28 cellular contexts compared by ENCODE assay signal in genomic region chr10:29326886-29327789, GRCh38. TPM values are rescaled to one million over a fixed set of nuclear protein-coding genes. Genes with fewer than 3 reads are reported as not detected.
DNase-seq lines count a peak whose midpoint lies in the region; ATAC-seq and TF ChIP-seq lines count a peak whose summit lies in the region.
"Had no signal": no experiment of that assay in that cellular context is flagged by ENCODE, and none has a peak within 500 bp of the region (broad histone marks: within the 10 kb centered on the region; RNA-seq: fewer than 3 reads in every experiment).

No MANE protein-coding gene starts in this region.

- BruUV-seq in Caco-2 (replicated peaks; lab: Mats Ljungman, UMichigan): no TSS peak

- peaks cover 41% of the 10 kb centered on the region for H3K4me1 Mint-ChIP-seq in Caco-2 (ENCODE audit: low read depth, unreplicated experiment)
- H3K4me1 Mint-ChIP-seq: CD4-positive, alpha-beta memory T cell had no signal

- no peaks in the 10 kb centered on the region for H3K79me2 ChIP-seq in osteoblast (ENCODE audit: insufficient read depth, low read length)

- POLR2A ChIA-PET in Caco-2 (lab: Charles Lee): interaction anchor here (0.6 kb wide), 1 partner anchor 648 kb away, joined by 3 read pairs; no protein-coding TSS in a partner anchor

- no peaks in the 10 kb centered on the region for H3K36me3 Mint-ChIP-seq in Caco-2 (ENCODE audit: insufficient read depth, unreplicated experiment)
- H3K36me3 Mint-ChIP-seq: CD4-positive, alpha-beta memory T cell had no signal

- H3K9me3 ChIP-seq in Caco-2 (no peaks in the 10 kb centered on the region), osteoblast (ENCODE audit: low read depth, low read length) (no peaks in the 10 kb centered on the region)
- H3K9me3 ChIP-seq: BLaER1 treated with 17β-estradiol and CSF1 and Interleukin-3, amounts not matched to agents 10 nM and 100 nM had no signal

- no peaks in the 10 kb centered on the region for H4K20me1 ChIP-seq in osteoblast (ENCODE audit: insufficient read depth, low read length)
- H4K20me1 ChIP-seq: BLaER1 treated with 17β-estradiol and CSF1 and Interleukin-3, amounts not matched to agents 10 nM and 100 nM had no signal

- TF ChIP-seq CTCF in Caco-2 (IDR thresholded peaks at IDR 0.05; ENCODE audit: insufficient read depth in 1 of 2, low read depth in 1 of 2, low read length in 1 of 2, severe bottlenecking in 1 of 2, unreplicated experiment in 1 of 2): no peak
- no peak for TF ChIP-seq CTCF in osteoblast (IDR thresholded peaks at IDR 0.05; ENCODE audit: extremely low read depth, low read depth, low read length)

- H3K27me3 ChIP-seq in Caco-2 (replicated peaks; ENCODE audit: control insufficient read depth, insufficient read depth, low read length): no peaks in the 10 kb centered on the region
- no peaks in the 10 kb centered on the region for H3K27me3 ChIP-seq in osteoblast (ENCODE audit: insufficient read depth, low read length)
- H3K27me3 ChIP-seq: BLaER1 treated with 17β-estradiol and CSF1 and Interleukin-3, amounts not matched to agents 10 nM and 100 nM had no signal

- H3K36me3 ChIP-seq in Caco-2 (ENCODE audit: control insufficient read depth, insufficient read depth, low read length) (no peaks in the 10 kb centered on the region), osteoblast (ENCODE audit: insufficient read depth, low read length) (no peaks in the 10 kb centered on the region)
- H3K36me3 ChIP-seq: BLaER1 treated with 17β-estradiol and CSF1 and Interleukin-3, amounts not matched to agents 10 nM and 100 nM had no signal

- intact Hi-C loops in Caco-2 (cut with micrococcal nuclease; ENCODE audit: unreplicated experiment): loop anchor here (1.0 to 10.0 kb wide), 2 partner anchors 9 to 822 kb away; no protein-coding TSS in a partner anchor

- no peak overlapping the region for H3K4me2 ChIP-seq in osteoblast (ENCODE audit: insufficient read depth, low read length)
- H3K4me2 ChIP-seq: BLaER1 treated with 17β-estradiol and CSF1 and Interleukin-3, amounts not matched to agents 10 nM and 100 nM had no signal

- peak overlapping the region; percentile 62 for H3K27ac Mint-ChIP-seq in Caco-2 (ENCODE audit: unreplicated experiment)
- H3K27ac Mint-ChIP-seq: CD4-positive, alpha-beta memory T cell had no signal

- ATAC-seq in left lobe of liver: peak; percentile 50
- ATAC-seq in GM18519 (IDR thresholded peaks at IDR 0.05; ENCODE audit: low FRiP score, unreplicated experiment): no peak
- ATAC-seq in HG03139 (IDR thresholded peaks at IDR 0.05; ENCODE audit: unreplicated experiment): no peak

- H3K9me3 Mint-ChIP-seq in Caco-2 (ENCODE audit: unreplicated experiment): peaks cover 10% of the 10 kb centered on the region
- H3K9me3 Mint-ChIP-seq: CD4-positive, alpha-beta memory T cell; H9 had no signal

- H2AFZ ChIP-seq in osteoblast (ENCODE audit: low read length): no peak overlapping the region
- H2AFZ ChIP-seq: GM23248 had no signal

- no peak overlapping the region for H3K27ac ChIP-seq in osteoblast (ENCODE audit: low read depth, low read length)
- H3K27ac ChIP-seq: BLaER1 treated with 17β-estradiol and CSF1 and Interleukin-3, amounts not matched to agents 10 nM and 100 nM; GM23248; RWPE1 had no signal

- H3K27me3 Mint-ChIP-seq in Caco-2 (ENCODE audit: insufficient read depth, unreplicated experiment): no peaks in the 10 kb centered on the region

- H3K4me1 ChIP-seq in Caco-2: peaks cover 50% of the 10 kb centered on the region
- peaks cover 33% of the 10 kb centered on the region for H3K4me1 ChIP-seq in osteoblast (ENCODE audit: insufficient read depth, low read length)

- H3K4me3 Mint-ChIP-seq in Caco-2 (ENCODE audit: unreplicated experiment): peak overlapping the region; percentile 47
- H3K4me3 Mint-ChIP-seq: CD4-positive, alpha-beta memory T cell; H9 had no signal

- peak; percentile 80 to 81 for DNase-seq in Caco-2
- DNase-seq in HuH-7 (ENCODE audit: low spot score): peak; percentile 55
- no peak for DNase-seq in left lobe of liver (ENCODE audit: low spot score)
- DNase-seq in osteoblast (ENCODE audit: insufficient read length, low spot score, missing footprints): peak; percentile 29
- DNase-seq in medulla oblongata (ENCODE audit: extremely low spot score): no peak
- DNase-seq in RPMI8226: no peak
- DNase-seq: CD4-positive, alpha-beta memory T cell; COR-L47; DMS79 treated with DMSO at 0.1 percent for 48 hours; GM23248; H9; Karpas-422; MV-4-11; NCI-H1105 treated with DMSO at 0.1 percent for 48 hours; NCI-H146; NCI-H1930; NCI-H2107; NCI-H446; NCI-H524 treated with DMSO at 0.1 percent for 48 hours; SHP77 had no signal

- CTCF ChIA-PET in Caco-2 (lab: Charles Lee): interaction anchor here (0.7 kb wide), 1 partner anchor 208 kb away, joined by 3 read pairs; no protein-coding TSS in a partner anchor

- H3K4me3 ChIP-seq in Caco-2 (ENCODE audit: low read depth, low read length): no peak overlapping the region
- no peak overlapping the region for H3K4me3 ChIP-seq in osteoblast (ENCODE audit: insufficient read depth, low read length)
- H3K4me3 ChIP-seq: BLaER1 treated with 17β-estradiol and CSF1 and Interleukin-3, amounts not matched to agents 10 nM and 100 nM; GM23248 had no signal

RNA-seq across cellular contexts. Expression of gene LYZL1, which starts 38.3 kb away (rescaled TPM):
- total RNA-seq in Caco-2 (2022) (not detected in 2 replicates), left lobe of liver (not detected), osteoblast (not detected in 2 replicates)
- total RNA-seq: A172; CD4-positive, alpha-beta memory T cell; GM23248; H9; M059J; SK-MEL-5; T-helper 1 cell treated with Interleukin-12 subunit alpha and Interleukin-12 subunit beta and Interleukin-4 antibody, amounts not matched to agents 30 ng/mL and 1 ng/mL, for 36 hours had no signal

Comparison
In these comparisons a context has a peak if more than half of its experiments do, and no peak if none do; other contexts are left out.
1. DNase-seq: peak in Caco-2 (2 of 2), HuH-7 (single experiment) and osteoblast (single experiment); none in left lobe of liver (single experiment), medulla oblongata (single experiment) and RPMI8226 (single experiment).